Comparison of ENCODE assay signal across 13 cellular contexts in genomic region chr16:3971261-3971660, GRCh38.
A peak's percentile ranks its signal among the peaks of the same experiment; 100 is the strongest.
DNase-seq lines count a peak whose midpoint lies in the region; ATAC-seq, FAIRE-seq and TF ChIP-seq lines count a peak whose summit lies in the region.
"Had no signal": no experiment of that assay in that cellular context is flagged by ENCODE, and none has a peak within 500 bp of the region (broad histone marks: within the 10 kb centered on the region; RNA-seq: fewer than 3 reads in every experiment).

No MANE protein-coding gene starts in this region.

- POLR2A ChIA-PET in AG04449 (lab: Yijun Ruan, JAX), result no interaction called here

- CTCF ChIA-PET in AG04449 (lab: Yijun Ruan, JAX), result interaction anchor here (1.0 to 1.1 kb wide), 4 partner anchors 12 to 281 kb away, joined by 3 read pairs; no protein-coding TSS in a partner anchor
- CTCF ChIA-PET in activated naive CD4-positive, alpha-beta T cell treated with anti-CD3 and anti-CD28 coated beads, Interleukin-2, amount 10 ng/mL, durations not matched to agents 7 days and 5 days (lab: Charles Lee), result no interaction called here

- no peak for FAIRE-seq in D721Med (lab: Jason Lieb, UNC)

- H3K4me3 Mint-ChIP-seq in activated naive CD4-positive, alpha-beta T cell treated with anti-CD3 and anti-CD28 coated beads, Interleukin-2, amount 10 ng/mL, durations not matched to agents 7 days and 5 days, result no peak overlapping the region
- H3K4me3 Mint-ChIP-seq: CD14-positive monocyte had no signal

- H3K27me3 Mint-ChIP-seq in activated naive CD4-positive, alpha-beta T cell treated with anti-CD3 and anti-CD28 coated beads, Interleukin-2, amount 10 ng/mL, durations not matched to agents 7 days and 5 days, result no peaks in the 10 kb centered on the region

- intact Hi-C loops in stomach (cut with DNase I; ENCODE audit: low total_unique reads), result no loop called here

- no peaks in the 10 kb centered on the region for H3K9me3 ChIP-seq in stomach
- H3K9me3 ChIP-seq: body of pancreas, left lung, ovary had no signal

- H3K27ac ChIP-seq in stomach, result no peak overlapping the region
- H3K27ac ChIP-seq: body of pancreas, left lung, ovary had no signal

- H3K27ac Mint-ChIP-seq in activated naive CD4-positive, alpha-beta T cell treated with anti-CD3 and anti-CD28 coated beads, Interleukin-2, amount 10 ng/mL, durations not matched to agents 7 days and 5 days, result no peak overlapping the region

- TF ChIP-seq CTCF in AG04449 (IDR thresholded peaks at IDR 0.05; ENCODE audit: insufficient read depth, low read length, missing control alignments) (no peak), GM13977 (IDR thresholded peaks at IDR 0.05; ENCODE audit: extremely low read depth, insufficient read depth, missing control alignments) (no peak), WI38 (IDR thresholded peaks at IDR 0.05; ENCODE audit: low read depth, low read length) (no peak), stomach (IDR thresholded peaks at IDR 0.05) (no peak), D721Med (IDR thresholded peaks at IDR 0.05; ENCODE audit: insufficient read depth, missing control alignments) (no peak)

- no peak for ATAC-seq in GM19397 (IDR thresholded peaks at IDR 0.05; ENCODE audit: unreplicated experiment)
- ATAC-seq: body of pancreas, left lung had no signal

- peaks cover 0 to 62% (median 40%) of the 10 kb centered on the region in 4 donors for H3K36me3 ChIP-seq in stomach
- H3K36me3 ChIP-seq: ovary had no signal

- no peak for TF ChIP-seq POLR2A in stomach (IDR thresholded peaks at IDR 0.05)

- in situ Hi-C loops in GM13977 (cut with MboI; ENCODE audit: low pct_unique_long_range_greater_than_20kb, low sequenced_read_pairs, unreplicated experiment), result no loop called here

- H3K4me3 ChIP-seq in AG04449 (ENCODE audit: low read depth, low read length) (no peak overlapping the region), WI38 (ENCODE audit: low read depth, low read length) (peak overlapping the region; percentile 27), stomach (no peak overlapping the region)
- H3K4me3 ChIP-seq: body of pancreas, left lung, ovary had no signal

- H3K9me3 Mint-ChIP-seq in activated naive CD4-positive, alpha-beta T cell treated with anti-CD3 and anti-CD28 coated beads, Interleukin-2, amount 10 ng/mL, durations not matched to agents 7 days and 5 days, result no peaks in the 10 kb centered on the region

- H3K27me3 ChIP-seq in stomach, result no peaks in the 10 kb centered on the region
- H3K27me3 ChIP-seq: body of pancreas, left lung, ovary had no signal

- DNase-seq in AG04449 (ENCODE audit: low read depth, low spot score), result peak; percentile 73
- DNase-seq in GM13977 (ENCODE audit: low spot score), result peak; percentile 74
- peak; percentile 28 for DNase-seq in glomerular visceral epithelial cell (ENCODE audit: extremely low spot score)
- no peak for DNase-seq in stomach
- no peak for DNase-seq in activated naive CD4-positive, alpha-beta T cell treated with anti-CD3 and anti-CD28 coated beads, Interleukin-2, amount 10 ng/mL, durations not matched to agents 7 days and 5 days
- DNase-seq in D721Med (ENCODE audit: insufficient read length, low spot score), result no peak
- DNase-seq: left lung; ovary; stimulated activated CD4-positive, alpha-beta T cell treated with anti-CD3 and anti-CD28 coated beads, Interleukin-2, amount 100 ng/mL, for 24 hours had no signal

- H3K4me1 ChIP-seq in stomach, result no peaks in the 10 kb centered on the region
- H3K4me1 ChIP-seq: body of pancreas had no signal

- 87 to 91% (median 88%) methylated on average over 9 of the region's 9 CpGs for WGBS in stomach, 5 donors

- TF ChIP-seq EP300 in stomach (IDR thresholded peaks at IDR 0.05), result no peak

- H3K36me3 Mint-ChIP-seq in activated naive CD4-positive, alpha-beta T cell treated with anti-CD3 and anti-CD28 coated beads, Interleukin-2, amount 10 ng/mL, durations not matched to agents 7 days and 5 days, result peaks cover 5% of the 10 kb centered on the region

- H3K4me1 Mint-ChIP-seq in activated naive CD4-positive, alpha-beta T cell treated with anti-CD3 and anti-CD28 coated beads, Interleukin-2, amount 10 ng/mL, durations not matched to agents 7 days and 5 days, result no peaks in the 10 kb centered on the region

Comparison
In these comparisons a context has a peak if more than half of its experiments do, and no peak if none do; other contexts are left out.
1. DNase-seq: peak in AG04449 (single experiment), GM13977 (single experiment) and glomerular visceral epithelial cell (single experiment); none in stomach (single experiment), activated naive CD4-positive, alpha-beta T cell treated with anti-CD3 and anti-CD28 coated beads, Interleukin-2, amount 10 ng/mL, durations not matched to agents 7 days and 5 days (single experiment) and D721Med (single experiment).